Comparison of ENCODE assay signal across 18 cellular contexts in genomic region chr13:99722931-99723330, GRCh38.
"Had no signal": no experiment of that assay in that cellular context is flagged by ENCODE, and none has a peak within 500 bp of the region (broad histone marks: within the 10 kb centered on the region; RNA-seq: fewer than 3 reads in every experiment).

No MANE protein-coding gene starts in this region.

- H3K9me3 ChIP-seq: colonic mucosa, esophagus squamous epithelium, lower lobe of right lung, neutrophil, tibial artery had no signal

- DNase-seq: activated CD4-positive, alpha-beta T cell treated with anti-CD3 and anti-CD28 coated beads, Interleukin-2, amount 10 ng/mL, durations not matched to agents 24 days and 14 days; activated CD4-positive, CD25-positive, alpha-beta regulatory T cell; activated CD8-positive, alpha-beta memory T cell treated with anti-CD3 and anti-CD28 coated beads, Interleukin-2, amount 50 U/mL, for 4 hours; activated CD8-positive, alpha-beta T cell treated with anti-CD3 and anti-CD28 coated beads, Interleukin-2, amount 10 ng/mL, durations not matched to agents 7 days and 5 days; activated gamma-delta T cell; activated T-cell treated with anti-CD3 and anti-CD28 coated beads, Interleukin-2, amount 50 U/mL, for 72 hours; amniotic stem cell; central memory CD4-positive, alpha-beta T cell; colonic mucosa; esophagus squamous epithelium; left cardiac atrium; lower lobe of right lung; retina; tibial artery had no signal

- H3K27me3 ChIP-seq: colonic mucosa, esophagus squamous epithelium, neutrophil, tibial artery had no signal

- H3K36me3 ChIP-seq: colonic mucosa, esophagus squamous epithelium, lower lobe of right lung, neutrophil, tibial artery had no signal

- H3K27ac ChIP-seq: colonic mucosa, esophagus squamous epithelium, lower lobe of right lung, neutrophil, tibial artery had no signal

- H3K4me3 Mint-ChIP-seq: activated CD4-positive, alpha-beta T cell treated with anti-CD3 and anti-CD28 coated beads, Interleukin-2, amount 10 ng/mL, durations not matched to agents 24 days and 14 days; activated CD8-positive, alpha-beta T cell treated with anti-CD3 and anti-CD28 coated beads, Interleukin-2, amount 10 ng/mL, durations not matched to agents 7 days and 5 days; activated T-cell treated with anti-CD3 and anti-CD28 coated beads, Interleukin-2, amount 50 U/mL, for 72 hours; mesothelial cell of epicardium; stimulated activated memory B cell treated with anti-CD40 and anti-IgM and Interleukin-4, amounts not matched to agents 10 μg/mL and 1 μg/mL and 100 μg/mL, for 72 hours had no signal

- ATAC-seq: activated CD8-positive, alpha-beta T cell treated with anti-CD3 and anti-CD28 coated beads, Interleukin-2, amount 10 ng/mL, durations not matched to agents 7 days and 5 days; activated naive CD4-positive, alpha-beta T cell treated with anti-CD3 and anti-CD28 coated beads, Interleukin-2, amount 50 U/mL, for 72 hours; activated T-cell treated with anti-CD3 and anti-CD28 coated beads, Interleukin-2, amount 50 U/mL, for 72 hours; left cardiac atrium; lower lobe of right lung; stimulated activated memory B cell treated with anti-CD40 and anti-IgM and Interleukin-4, amounts not matched to agents 10 μg/mL and 1 μg/mL and 100 μg/mL, for 72 hours had no signal

- H3K4me3 ChIP-seq: colonic mucosa, esophagus squamous epithelium, lower lobe of right lung, tibial artery had no signal

- H3K9me3 Mint-ChIP-seq: activated CD4-positive, alpha-beta T cell treated with anti-CD3 and anti-CD28 coated beads, Interleukin-2, amount 10 ng/mL, durations not matched to agents 24 days and 14 days; activated naive CD4-positive, alpha-beta T cell treated with anti-CD3 and anti-CD28 coated beads, Interleukin-2, amount 50 U/mL, for 72 hours; activated T-cell treated with anti-CD3 and anti-CD28 coated beads, Interleukin-2, amount 50 U/mL, for 72 hours; mesothelial cell of epicardium; stimulated activated memory B cell treated with anti-CD40 and anti-IgM and Interleukin-4, amounts not matched to agents 10 μg/mL and 1 μg/mL and 100 μg/mL, for 72 hours had no signal

- H3K27me3 Mint-ChIP-seq: stimulated activated memory B cell treated with anti-CD40 and anti-IgM and Interleukin-4, amounts not matched to agents 10 μg/mL and 1 μg/mL and 100 μg/mL, for 72 hours had no signal

- H3K4me1 Mint-ChIP-seq: activated CD4-positive, alpha-beta T cell treated with anti-CD3 and anti-CD28 coated beads, Interleukin-2, amount 10 ng/mL, durations not matched to agents 24 days and 14 days; mesothelial cell of epicardium had no signal

- H3K27ac Mint-ChIP-seq: activated CD4-positive, alpha-beta T cell treated with anti-CD3 and anti-CD28 coated beads, Interleukin-2, amount 10 ng/mL, durations not matched to agents 24 days and 14 days; activated CD8-positive, alpha-beta T cell treated with anti-CD3 and anti-CD28 coated beads, Interleukin-2, amount 10 ng/mL, durations not matched to agents 7 days and 5 days; activated naive CD4-positive, alpha-beta T cell treated with anti-CD3 and anti-CD28 coated beads, Interleukin-2, amount 50 U/mL, for 72 hours; activated T-cell treated with anti-CD3 and anti-CD28 coated beads, Interleukin-2, amount 50 U/mL, for 72 hours; mesothelial cell of epicardium; stimulated activated memory B cell treated with anti-CD40 and anti-IgM and Interleukin-4, amounts not matched to agents 10 μg/mL and 1 μg/mL and 100 μg/mL, for 72 hours had no signal

- H3K4me1 ChIP-seq: colonic mucosa, esophagus squamous epithelium, lower lobe of right lung, tibial artery had no signal

- H3K36me3 Mint-ChIP-seq: activated naive CD4-positive, alpha-beta T cell treated with anti-CD3 and anti-CD28 coated beads, Interleukin-2, amount 50 U/mL, for 72 hours; mesothelial cell of epicardium had no signal
